ENCODE assay signal across 14 cellular contexts in the genomic region with DNA sequence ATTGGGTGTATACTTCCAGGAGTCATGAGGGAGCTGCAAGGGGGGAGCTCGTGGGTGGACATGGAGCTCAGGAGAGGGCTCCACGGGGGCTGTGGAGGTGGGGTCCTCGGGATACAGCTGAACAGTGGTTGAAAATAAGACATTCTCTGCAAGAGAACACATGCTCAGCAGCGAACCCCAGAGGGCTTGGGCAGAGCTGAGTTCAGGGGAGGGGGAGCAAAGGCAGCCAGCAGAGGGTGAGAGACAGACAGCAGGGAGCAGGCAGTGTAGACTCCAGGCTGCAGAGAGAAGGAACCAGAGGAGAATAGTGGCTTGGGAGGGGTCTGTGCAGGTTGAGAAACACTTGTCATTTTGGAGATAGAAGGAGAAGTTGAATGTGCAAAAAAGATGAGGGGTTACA.
DNase-seq lines count a peak whose midpoint lies in the region; ATAC-seq and TF ChIP-seq lines count a peak whose summit lies in the region.
"Had no signal": no experiment of that assay in that cellular context is flagged by ENCODE, and none has a peak within 500 bp of the region (broad histone marks: within the 10 kb centered on the region; RNA-seq: fewer than 3 reads in every experiment).

No MANE protein-coding gene starts in this region.

- no peaks in the 10 kb centered on the region for H3K36me3 ChIP-seq in OCI-LY3 (replicated peaks; ENCODE audit: low read depth, low read length)
- H3K36me3 ChIP-seq: BE2C had no signal

- no peak overlapping the region for H3K9ac ChIP-seq in OCI-LY3 (ENCODE audit: low read length)

- no peaks in the 10 kb centered on the region for H3K79me2 ChIP-seq in OCI-LY3 (ENCODE audit: low read length)

- no peaks in the 10 kb centered on the region for H3K9me3 ChIP-seq in OCI-LY3 (ENCODE audit: insufficient read depth, low read length)
- H3K9me3 ChIP-seq: A549, BE2C had no signal

- no peak for ATAC-seq in GM19397 (IDR thresholded peaks at IDR 0.05; ENCODE audit: unreplicated experiment)
- ATAC-seq: HCT116 had no signal

- H3K27ac ChIP-seq in OCI-LY3 (ENCODE audit: low read length), result no peak overlapping the region
- H3K27ac ChIP-seq: A549, C4-2B had no signal

- H3K27me3 Mint-ChIP-seq in dendritic cell treated with granulocyte-macrophage colony-stimulating factor and Interleukin-4, amounts not matched to agents 40 ng/mL and 50 ng/mL, for 4 days, result peaks cover 3% of the 10 kb centered on the region
- no peaks in the 10 kb centered on the region for H3K27me3 Mint-ChIP-seq in neural crest cell (ENCODE audit: low read depth)

- TF ChIP-seq CTCF in OCI-LY3 (IDR thresholded peaks at IDR 0.05; ENCODE audit: low read depth, low read length), result peak; percentile 8; the same call in 1 of the 2 replicates
- TF ChIP-seq CTCF in neural crest cell (conservative IDR thresholded peaks at IDR 0.05), result no peak

- intact Hi-C loops in dendritic cell treated with granulocyte-macrophage colony-stimulating factor and Interleukin-4, amounts not matched to agents 40 ng/mL and 50 ng/mL, for 4 days (cut with micrococcal nuclease), result no loop called here

- H2AFZ ChIP-seq in OCI-LY3 (ENCODE audit: low read depth, low read length), result no peak overlapping the region

- H3K4me1 ChIP-seq in OCI-LY3 (ENCODE audit: low read length), result peaks cover 13% of the 10 kb centered on the region
- H3K4me1 ChIP-seq: A549, BE2C had no signal

- H3K9me3 Mint-ChIP-seq in dendritic cell treated with granulocyte-macrophage colony-stimulating factor and Interleukin-4, amounts not matched to agents 40 ng/mL and 50 ng/mL, for 4 days, result no peaks in the 10 kb centered on the region
- no peaks in the 10 kb centered on the region for H3K9me3 Mint-ChIP-seq in neural crest cell

- H4K20me1 ChIP-seq in OCI-LY3 (ENCODE audit: insufficient read depth, low read length), result no peaks in the 10 kb centered on the region

- H3K4me1 Mint-ChIP-seq in dendritic cell treated with granulocyte-macrophage colony-stimulating factor and Interleukin-4, amounts not matched to agents 40 ng/mL and 50 ng/mL, for 4 days (ENCODE audit: low read depth), result peaks cover 44% of the 10 kb centered on the region
- peaks cover 18% of the 10 kb centered on the region for H3K4me1 Mint-ChIP-seq in neural crest cell

- H3K27me3 ChIP-seq in OCI-LY3 (ENCODE audit: low read depth, low read length), result no peaks in the 10 kb centered on the region
- H3K27me3 ChIP-seq: BE2C had no signal

- peak overlapping the region; percentile 16 for H3K4me2 ChIP-seq in OCI-LY3 (ENCODE audit: low read length)
- H3K4me2 ChIP-seq: A549 had no signal

- H3K4me3 Mint-ChIP-seq in dendritic cell treated with granulocyte-macrophage colony-stimulating factor and Interleukin-4, amounts not matched to agents 40 ng/mL and 50 ng/mL, for 4 days, result no peak overlapping the region
- H3K4me3 Mint-ChIP-seq in neural crest cell, result no peak overlapping the region
- H3K4me3 Mint-ChIP-seq: CD4-positive, alpha-beta memory T cell had no signal

- H3K4me3 ChIP-seq in OCI-LY3 (ENCODE audit: low read length), result no peak overlapping the region
- H3K4me3 ChIP-seq: A549 had no signal

- H3K36me3 Mint-ChIP-seq in dendritic cell treated with granulocyte-macrophage colony-stimulating factor and Interleukin-4, amounts not matched to agents 40 ng/mL and 50 ng/mL, for 4 days (ENCODE audit: low read depth), result no peaks in the 10 kb centered on the region
- H3K36me3 Mint-ChIP-seq in neural crest cell (ENCODE audit: low read depth), result no peaks in the 10 kb centered on the region
- H3K36me3 Mint-ChIP-seq: CD4-positive, alpha-beta memory T cell had no signal

- peak overlapping the region; percentile 36 for H3K27ac Mint-ChIP-seq in dendritic cell treated with granulocyte-macrophage colony-stimulating factor and Interleukin-4, amounts not matched to agents 40 ng/mL and 50 ng/mL, for 4 days
- peak overlapping the region; percentile 9 for H3K27ac Mint-ChIP-seq in neural crest cell (ENCODE audit: unreplicated experiment)

- DNase-seq in neural crest cell (ENCODE audit: low read depth, low spot score) (no peak), SHP77 (lab: John Stamatoyannopoulos, UW) (no peak), NCI-H1092 treated with DMSO at 0.1 percent for 48 hours (lab: John Stamatoyannopoulos, UW) (no peak)
- DNase-seq: BE2C; CD4-positive, alpha-beta memory T cell; DMS153; DMS79 treated with DMSO at 0.1 percent for 48 hours; EL had no signal
